17 cellular contexts compared by ENCODE assay signal in genomic region chr12:54608156-54608555, GRCh38. TPM values are rescaled to one million over a fixed set of nuclear protein-coding genes. Genes with fewer than 3 reads are reported as not detected.
DNase-seq lines count a peak whose midpoint lies in the region; ATAC-seq and TF ChIP-seq lines count a peak whose summit lies in the region.
"Had no signal": no experiment of that assay in that cellular context is flagged by ENCODE, and none has a peak within 500 bp of the region (broad histone marks: within the 10 kb centered on the region; RNA-seq: fewer than 3 reads in every experiment).

No MANE protein-coding gene starts in this region.

- TF ChIP-seq CTCF in breast epithelium (IDR thresholded peaks at IDR 0.05), result no peak
- no peak for TF ChIP-seq CTCF in mammary epithelial cell (conservative IDR thresholded peaks at IDR 0.05 in 1 of 2, IDR thresholded peaks at IDR 0.05 in 1 of 2; ENCODE audit: extremely low read depth in 1 of 2, insufficient read depth in 1 of 2, low read depth in 1 of 2, low read length in 2 of 2)

- intact Hi-C loops in breast epithelium (cut with DNase I; ENCODE audit: low total_unique reads) (no loop called here), mammary epithelial cell (cut with micrococcal nuclease) (loop anchor here (10.0 kb wide), 1 partner anchor 47 kb away; no protein-coding TSS in a partner anchor)

- DNase-seq in breast epithelium (ENCODE audit: low spot score in 2 of 2) (no peak), mammary epithelial cell (no peak), left lobe of liver (ENCODE audit: low spot score) (peak; percentile 10), trophoblast cell (peak; percentile 80 to 97)
- no peak for DNase-seq in activated effector memory CD4-positive, alpha-beta T cell treated with anti-CD3 and anti-CD28 coated beads, Interleukin-2, amount 50 U/mL, for 16 hours
- DNase-seq: ACHN; Caco-2; CD4-positive, CD25-positive, alpha-beta regulatory T cell; CD8-positive, alpha-beta T cell; DMS153; DND-41; GOT3; HFFc6 had no signal

- no peak overlapping the region for H4K8ac ChIP-seq in trophoblast cell (ENCODE audit: low read depth, low read length)

- H3K9ac ChIP-seq in mammary epithelial cell (ENCODE audit: insufficient read depth, low read length), result no peak overlapping the region
- no peak overlapping the region for H3K9ac ChIP-seq in trophoblast cell (ENCODE audit: low read length)

- no peak overlapping the region for H2BK120ac ChIP-seq in trophoblast cell (ENCODE audit: insufficient read depth, low read length, poor library complexity)

- H3K4me3 ChIP-seq in breast epithelium (no peak overlapping the region), mammary epithelial cell (replicated peaks in 1 of 3; ENCODE audit: insufficient read depth in 1 of 3, low read depth in 2 of 3, low read length in 3 of 3) (no peak overlapping the region), trophoblast cell (ENCODE audit: low read depth, low read length) (no peak overlapping the region)
- H3K4me3 ChIP-seq: HAP-1 had no signal

- H4K91ac ChIP-seq in trophoblast cell (ENCODE audit: low read depth, low read length), result no peak overlapping the region

- H3K18ac ChIP-seq in trophoblast cell (ENCODE audit: low read length), result no peak overlapping the region

- H3K4me2 ChIP-seq in mammary epithelial cell (ENCODE audit: insufficient read depth, low read depth, low read length) (no peak overlapping the region), trophoblast cell (ENCODE audit: low read length) (no peak overlapping the region)

- TF ChIP-seq POLR2A in breast epithelium (IDR thresholded peaks at IDR 0.05), result no peak

- H3K4me1 ChIP-seq in breast epithelium (no peaks in the 10 kb centered on the region), mammary epithelial cell (ENCODE audit: insufficient read depth, low read length) (peaks cover 4% of the 10 kb centered on the region), trophoblast cell (ENCODE audit: control insufficient read depth in 1 of 2, insufficient read depth in 2 of 2, low read length in 2 of 2) (peaks cover 3 to 18% of the 10 kb centered on the region in 2 experiments)
- H3K4me1 ChIP-seq: Caco-2, HAP-1 had no signal

- no peak overlapping the region for H2AFZ ChIP-seq in mammary epithelial cell (ENCODE audit: low read depth, low read length)
- H2AFZ ChIP-seq in trophoblast cell (ENCODE audit: insufficient read depth, low read length, poor library complexity), result no peak overlapping the region

- H4K12ac ChIP-seq in trophoblast cell (ENCODE audit: low read depth, low read length), result no peak overlapping the region

- H3K23ac ChIP-seq in trophoblast cell (ENCODE audit: low read length), result no peak overlapping the region

- ATAC-seq in left lobe of liver, result no peak
- no peak for ATAC-seq in HG02642 (IDR thresholded peaks at IDR 0.05; ENCODE audit: poor library complexity, unreplicated experiment)
- ATAC-seq: CD8-positive, alpha-beta T cell had no signal

- peak overlapping the region; percentile 25 for H3K27ac ChIP-seq in breast epithelium
- no peak overlapping the region for H3K27ac ChIP-seq in mammary epithelial cell (ENCODE audit: insufficient read depth, low read depth, low read length)
- H3K27ac ChIP-seq in trophoblast cell (ENCODE audit: low read depth, low read length), result no peak overlapping the region
- H3K27ac ChIP-seq: 22Rv1 had no signal

- no peak overlapping the region for H2BK5ac ChIP-seq in trophoblast cell (ENCODE audit: low read depth, low read length, poor library complexity)

- H2AK5ac ChIP-seq in trophoblast cell (ENCODE audit: low read length), result no peak overlapping the region

- H3K36me3 ChIP-seq in breast epithelium (no peaks in the 10 kb centered on the region), mammary epithelial cell (ENCODE audit: insufficient read depth, low read length) (no peaks in the 10 kb centered on the region), trophoblast cell (ENCODE audit: control insufficient read depth in 1 of 2, insufficient read depth in 2 of 2, low read length in 2 of 2) (no peaks in the 10 kb centered on the region)
- H3K36me3 ChIP-seq: HAP-1 had no signal

- H4K20me1 ChIP-seq in mammary epithelial cell (ENCODE audit: insufficient read depth, low read length), result no peaks in the 10 kb centered on the region

- in situ Hi-C loops in mammary epithelial cell (cut with MboI; ENCODE audit: low sequenced_read_pairs in 2 of 2), result no loop called here

- BruUV-seq in mammary epithelial cell (replicated peaks; lab: Mats Ljungman, UMichigan), result no TSS peak

- WGBS in mammary epithelial cell (ENCODE audit: low coverage, missing lambda C conversion rate), result 36% methylated on average over 6 of the region's 6 CpGs
- no CpG with 5 or more reads among the region's 6 CpGs for WGBS in trophoblast cell (ENCODE audit: extremely low coverage, insufficient coverage, insufficient read length)

- H3K9me3 ChIP-seq in breast epithelium (no peaks in the 10 kb centered on the region), mammary epithelial cell (replicated peaks; ENCODE audit: insufficient read depth, low read length) (no peaks in the 10 kb centered on the region), trophoblast cell (ENCODE audit: insufficient read depth, low read depth, low read length) (peaks cover 3% of the 10 kb centered on the region)
- H3K9me3 ChIP-seq: Caco-2, HAP-1 had no signal

- dilution Hi-C loops in mammary epithelial cell (cut with HindIII; ENCODE audit: low sequenced_read_pairs), result no loop called here

- no peak overlapping the region for H2BK12ac ChIP-seq in trophoblast cell (ENCODE audit: low read length)

- H3K79me1 ChIP-seq in trophoblast cell (ENCODE audit: low read length), result no peaks in the 10 kb centered on the region

- H3K79me2 ChIP-seq in mammary epithelial cell (ENCODE audit: insufficient read depth, low read length) (no peaks in the 10 kb centered on the region), trophoblast cell (ENCODE audit: control insufficient read depth, insufficient read depth, low read length, poor library complexity) (no peaks in the 10 kb centered on the region)

- H3K4ac ChIP-seq in trophoblast cell (ENCODE audit: low read depth, low read length), result no peak overlapping the region

- CTCF ChIA-PET in mammary epithelial cell (lab: Charles Lee; ENCODE audit: low non-redundant PET), result no interaction called here

- no peak overlapping the region for H3K14ac ChIP-seq in trophoblast cell (ENCODE audit: low read length)

- H3K27me3 ChIP-seq in breast epithelium, result no peaks in the 10 kb centered on the region
- no peaks in the 10 kb centered on the region for H3K27me3 ChIP-seq in mammary epithelial cell (ENCODE audit: insufficient read depth, low read length)
- H3K27me3 ChIP-seq in trophoblast cell (ENCODE audit: insufficient read depth, low read length), result no peaks in the 10 kb centered on the region

RNA-seq across cellular contexts. Expression of gene PPP1R1A, which starts 19.7 kb away (rescaled TPM):
- total RNA-seq in breast epithelium (100 to 1,000 TPM in 1 of 3 donors, 10 to 100 TPM in 2; 21.6 to 316 (median 29.7) TPM), mammary epithelial cell (not detected), left lobe of liver (60.9 TPM)
- not detected for polyA plus RNA-seq in mammary epithelial cell
- polyA minus RNA-seq in mammary epithelial cell, result not detected
- polyA plus RNA-seq in trophoblast cell (2013), result 0.10 and 0.18 TPM in 2 replicates
- total RNA-seq: CD4-positive, CD25-positive, alpha-beta regulatory T cell; CD8-positive, alpha-beta T cell; HFFc6 had no signal
- polyA plus RNA-seq: BJ; CD4-positive, CD25-positive, alpha-beta regulatory T cell had no signal

RNA-seq across cellular contexts. Expression of gene LACRT, which starts 26.5 kb away (rescaled TPM):
- total RNA-seq in breast epithelium (not detected), mammary epithelial cell (not detected), left lobe of liver (not detected)
- polyA plus RNA-seq in mammary epithelial cell, result not detected
- polyA minus RNA-seq in mammary epithelial cell, result not detected
- polyA plus RNA-seq in trophoblast cell (2013), result not detected in 2 replicates
- total RNA-seq: Caco-2; CD4-positive, CD25-positive, alpha-beta regulatory T cell; CD8-positive, alpha-beta T cell; HFFc6 had no signal
- polyA plus RNA-seq: BJ; CD4-positive, CD25-positive, alpha-beta regulatory T cell had no signal

RNA-seq across cellular contexts. Expression of gene DCD, which starts 40.0 kb away (rescaled TPM):
- not detected for total RNA-seq in breast epithelium
- total RNA-seq in mammary epithelial cell, result not detected
- polyA plus RNA-seq in mammary epithelial cell, result not detected
- polyA minus RNA-seq in mammary epithelial cell, result not detected
- total RNA-seq in left lobe of liver, result not detected
- not detected in 2 replicates for polyA plus RNA-seq in trophoblast cell (2013)
- total RNA-seq: Caco-2; CD4-positive, CD25-positive, alpha-beta regulatory T cell; CD8-positive, alpha-beta T cell; HFFc6 had no signal
- polyA plus RNA-seq: BJ; CD4-positive, CD25-positive, alpha-beta regulatory T cell had no signal

RNA-seq across cellular contexts. Expression of gene PDE1B, which starts 58.8 kb away (rescaled TPM):
- total RNA-seq in breast epithelium (10 to 100 TPM in 2 of 3 donors, 1 to 10 TPM in 1; 6.3 to 34.7 (median 13.8) TPM), mammary epithelial cell (under 1 TPM in 1 of 2 donors, not detected in 1; under 0.01 TPM), left lobe of liver (1.4 TPM)
- 0.08 TPM for polyA plus RNA-seq in mammary epithelial cell
- not detected for polyA minus RNA-seq in mammary epithelial cell
- 0.04 and 0.07 TPM in 2 replicates for polyA plus RNA-seq in trophoblast cell (2013)
- total RNA-seq: Caco-2, HFFc6 had no signal

Comparison
In these comparisons a context has a peak if more than half of its experiments do, and no peak if none do; other contexts are left out.
1. H3K27ac ChIP-seq: peak in breast epithelium (2 of 2); none in mammary epithelial cell (single experiment) and trophoblast cell (single experiment).
2. RNA of gene PPP1R1A, which starts 19.7 kb away (total RNA-seq): 60.9 TPM in left lobe of liver (single experiment) and 21.6 to 316 TPM in breast epithelium; not detected in mammary epithelial cell; every median in the first group is over 10 times any median in the second.
3. DNase-seq: peak in left lobe of liver (single experiment) and trophoblast cell (2 of 2); none in breast epithelium (0 of 2), mammary epithelial cell (single experiment) and activated effector memory CD4-positive, alpha-beta T cell treated with anti-CD3 and anti-CD28 coated beads, Interleukin-2, amount 50 U/mL, for 16 hours (single experiment).